In genomic region chr1:174875306-174875705, GRCh38 we compare ENCODE assay signal across 1 cellular context.
A peak's percentile ranks its signal among the peaks of the same experiment; 100 is the strongest.
TF ChIP-seq lines count a peak whose summit lies in the region.

No MANE protein-coding gene starts in this region.

TF ChIP-seq in GM23338, 12 proteins besides CTCF, POLR2A, EP300 and RAD21:
- TF ChIP-seq, protein P1, sequence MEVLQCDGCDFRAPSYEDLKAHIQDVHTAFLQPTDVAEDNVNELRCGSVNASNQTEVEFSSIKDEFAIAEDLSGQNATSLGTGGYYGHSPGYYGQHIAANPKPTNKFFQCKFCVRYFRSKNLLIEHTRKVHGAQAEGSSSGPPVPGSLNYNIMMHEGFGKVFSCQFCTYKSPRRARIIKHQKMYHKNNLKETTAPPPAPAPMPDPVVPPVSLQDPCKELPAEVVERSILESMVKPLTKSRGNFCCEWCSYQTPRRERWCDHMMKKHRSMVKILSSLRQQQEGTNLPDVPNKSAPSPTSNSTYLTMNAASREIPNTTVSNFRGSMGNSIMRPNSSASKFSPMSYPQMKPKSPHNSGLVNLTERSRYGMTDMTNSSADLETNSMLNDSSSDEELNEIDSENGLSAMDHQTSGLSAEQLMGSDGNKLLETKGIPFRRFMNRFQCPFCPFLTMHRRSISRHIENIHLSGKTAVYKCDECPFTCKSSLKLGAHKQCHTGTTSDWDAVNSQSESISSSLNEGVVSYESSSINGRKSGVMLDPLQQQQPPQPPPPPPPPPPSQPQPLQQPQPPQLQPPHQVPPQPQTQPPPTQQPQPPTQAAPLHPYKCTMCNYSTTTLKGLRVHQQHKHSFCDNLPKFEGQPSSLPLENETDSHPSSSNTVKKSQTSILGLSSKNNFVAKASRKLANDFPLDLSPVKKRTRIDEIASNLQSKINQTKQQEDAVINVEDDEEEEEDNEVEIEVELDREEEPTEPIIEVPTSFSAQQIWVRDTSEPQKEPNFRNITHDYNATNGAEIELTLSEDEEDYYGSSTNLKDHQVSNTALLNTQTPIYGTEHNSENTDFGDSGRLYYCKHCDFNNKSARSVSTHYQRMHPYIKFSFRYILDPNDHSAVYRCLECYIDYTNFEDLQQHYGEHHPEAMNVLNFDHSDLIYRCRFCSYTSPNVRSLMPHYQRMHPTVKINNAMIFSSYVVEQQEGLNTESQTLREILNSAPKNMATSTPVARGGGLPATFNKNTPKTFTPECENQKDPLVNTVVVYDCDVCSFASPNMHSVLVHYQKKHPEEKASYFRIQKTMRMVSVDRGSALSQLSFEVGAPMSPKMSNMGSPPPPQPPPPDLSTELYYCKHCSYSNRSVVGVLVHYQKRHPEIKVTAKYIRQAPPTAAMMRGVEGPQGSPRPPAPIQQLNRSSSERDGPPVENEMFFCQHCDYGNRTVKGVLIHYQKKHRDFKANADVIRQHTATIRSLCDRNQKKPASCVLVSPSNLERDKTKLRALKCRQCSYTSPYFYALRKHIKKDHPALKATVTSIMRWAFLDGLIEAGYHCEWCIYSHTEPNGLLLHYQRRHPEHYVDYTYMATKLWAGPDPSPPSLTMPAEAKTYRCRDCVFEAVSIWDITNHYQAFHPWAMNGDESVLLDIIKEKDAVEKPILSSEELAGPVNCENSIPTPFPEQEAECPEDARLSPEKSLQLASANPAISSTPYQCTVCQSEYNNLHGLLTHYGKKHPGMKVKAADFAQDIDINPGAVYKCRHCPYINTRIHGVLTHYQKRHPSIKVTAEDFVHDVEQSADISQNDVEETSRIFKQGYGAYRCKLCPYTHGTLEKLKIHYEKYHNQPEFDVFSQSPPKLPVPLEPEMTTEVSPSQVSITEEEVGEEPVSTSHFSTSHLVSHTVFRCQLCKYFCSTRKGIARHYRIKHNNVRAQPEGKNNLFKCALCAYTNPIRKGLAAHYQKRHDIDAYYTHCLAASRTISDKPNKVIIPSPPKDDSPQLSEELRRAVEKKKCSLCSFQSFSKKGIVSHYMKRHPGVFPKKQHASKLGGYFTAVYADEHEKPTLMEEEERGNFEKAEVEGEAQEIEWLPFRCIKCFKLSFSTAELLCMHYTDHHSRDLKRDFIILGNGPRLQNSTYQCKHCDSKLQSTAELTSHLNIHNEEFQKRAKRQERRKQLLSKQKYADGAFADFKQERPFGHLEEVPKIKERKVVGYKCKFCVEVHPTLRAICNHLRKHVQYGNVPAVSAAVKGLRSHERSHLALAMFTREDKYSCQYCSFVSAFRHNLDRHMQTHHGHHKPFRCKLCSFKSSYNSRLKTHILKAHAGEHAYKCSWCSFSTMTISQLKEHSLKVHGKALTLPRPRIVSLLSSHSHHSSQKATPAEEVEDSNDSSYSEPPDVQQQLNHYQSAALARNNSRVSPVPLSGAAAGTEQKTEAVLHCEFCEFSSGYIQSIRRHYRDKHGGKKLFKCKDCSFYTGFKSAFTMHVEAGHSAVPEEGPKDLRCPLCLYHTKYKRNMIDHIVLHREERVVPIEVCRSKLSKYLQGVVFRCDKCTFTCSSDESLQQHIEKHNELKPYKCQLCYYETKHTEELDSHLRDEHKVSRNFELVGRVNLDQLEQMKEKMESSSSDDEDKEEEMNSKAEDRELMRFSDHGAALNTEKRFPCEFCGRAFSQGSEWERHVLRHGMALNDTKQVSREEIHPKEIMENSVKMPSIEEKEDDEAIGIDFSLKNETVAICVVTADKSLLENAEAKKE (CRISPR knock-in tag; IDR thresholded peaks at IDR 0.05), result no peak
- peak; percentile 65 for TF ChIP-seq POLR2AphosphoS5 (IDR thresholded peaks at IDR 0.05; ENCODE audit: low read depth)
TF ChIP-seq in GM23338: peak in this region for 1.
